In genomic region chr12:52582971-52583456, GRCh38 we compare ENCODE assay signal across 9 cellular contexts. TPM values are rescaled to one million over a fixed set of nuclear protein-coding genes. Genes with fewer than 3 reads are reported as not detected.
DNase-seq lines count a peak whose midpoint lies in the region; ATAC-seq and TF ChIP-seq lines count a peak whose summit lies in the region.
"Had no signal": no experiment of that assay in that cellular context is flagged by ENCODE, and none has a peak within 500 bp of the region (broad histone marks: within the 10 kb centered on the region; RNA-seq: fewer than 3 reads in every experiment).

No MANE protein-coding gene starts in this region.

- WGBS in gastroesophageal sphincter (ENCODE audit: low coverage in 1 of 2), 2 donors, result 15 to 27% methylated on average over 2 to 3 of the region's 7 CpGs
- WGBS in tibial nerve, 2 donors, result 15 to 21% methylated on average over 7 of the region's 7 CpGs

- H2AFZ ChIP-seq in osteoblast (ENCODE audit: low read length), result no peak overlapping the region

- no peaks in the 10 kb centered on the region for H4K20me1 ChIP-seq in osteoblast (ENCODE audit: insufficient read depth, low read length)

- no peak overlapping the region for H3K4me3 ChIP-seq in gastroesophageal sphincter
- no peak overlapping the region for H3K4me3 ChIP-seq in osteoblast (ENCODE audit: insufficient read depth, low read length)
- H3K4me3 ChIP-seq in tibial nerve, result no peak overlapping the region

- no peak overlapping the region for H3K4me2 ChIP-seq in osteoblast (ENCODE audit: insufficient read depth, low read length)

- TF ChIP-seq EP300 in gastroesophageal sphincter (IDR thresholded peaks at IDR 0.05) (no peak), tibial nerve (IDR thresholded peaks at IDR 0.05) (no peak)

- TF ChIP-seq POLR2A in gastroesophageal sphincter (IDR thresholded peaks at IDR 0.05) (no peak), tibial nerve (IDR thresholded peaks at IDR 0.05) (no peak)

- ATAC-seq in gastroesophageal sphincter, result peak; percentile 49

- H3K79me2 ChIP-seq in osteoblast (ENCODE audit: insufficient read depth, low read length), result no peaks in the 10 kb centered on the region

- H3K9me3 ChIP-seq in gastroesophageal sphincter (no peaks in the 10 kb centered on the region), osteoblast (ENCODE audit: low read depth, low read length) (no peaks in the 10 kb centered on the region), tibial nerve (no peaks in the 10 kb centered on the region)

- DNase-seq in DMS53 (lab: John Stamatoyannopoulos, UW) (peak; percentile 64), Kasumi-1 (lab: John Stamatoyannopoulos, UW) (peak; percentile 46 to 63), RPMI8226 (peak; percentile 72), osteoblast (ENCODE audit: insufficient read length, low spot score, missing footprints) (peak; percentile 98), tibial nerve (ENCODE audit: low spot score in 2 of 2) (peak; percentile 27 to 78), NCI-H187 (lab: John Stamatoyannopoulos, UW) (no peak)
- peak; percentile 39 for DNase-seq in activated gamma-delta T cell treated with anti-CD3 and anti-CD28 coated beads, Interleukin-2, amount 50 U/mL, for 16 hours (ENCODE audit: low read depth)

- no peak overlapping the region for H3K27ac ChIP-seq in gastroesophageal sphincter
- H3K27ac ChIP-seq in osteoblast (ENCODE audit: low read depth, low read length), result no peak overlapping the region
- no peak overlapping the region for H3K27ac ChIP-seq in tibial nerve

- H3K27me3 ChIP-seq in gastroesophageal sphincter (no peaks in the 10 kb centered on the region), osteoblast (ENCODE audit: insufficient read depth, low read length) (peaks cover 32% of the 10 kb centered on the region), tibial nerve (no peaks in the 10 kb centered on the region)

- TF ChIP-seq CTCF in gastroesophageal sphincter (IDR thresholded peaks at IDR 0.05) (peak; percentile 26 to 78 (median 69)), osteoblast (IDR thresholded peaks at IDR 0.05; ENCODE audit: extremely low read depth, low read depth, low read length) (peak; percentile 78), tibial nerve (IDR thresholded peaks at IDR 0.05) (peak; percentile 34 to 79 (median 56))

- H3K4me1 ChIP-seq in gastroesophageal sphincter, result no peaks in the 10 kb centered on the region
- H3K4me1 ChIP-seq in osteoblast (ENCODE audit: insufficient read depth, low read length), result no peaks in the 10 kb centered on the region
- H3K4me1 ChIP-seq in tibial nerve, result no peaks in the 10 kb centered on the region

- H3K36me3 ChIP-seq in gastroesophageal sphincter (no peaks in the 10 kb centered on the region), osteoblast (ENCODE audit: insufficient read depth, low read length) (no peaks in the 10 kb centered on the region), tibial nerve (no peaks in the 10 kb centered on the region)

RNA-seq across cellular contexts. Expression of gene KRT74, which starts 9.4 kb away (rescaled TPM):
- not detected for total RNA-seq in gastroesophageal sphincter
- total RNA-seq in osteoblast, result not detected in 2 replicates
- total RNA-seq in tibial nerve, result not detected
- total RNA-seq: T-helper 2 cell treated with Interferon-gamma antibody and Interleukin-4, amounts not matched to agents 100 ng/mL and 5 ng/mL, for 36 hours had no signal

RNA-seq across cellular contexts. Expression of gene KRT72, which starts 18.2 kb away (rescaled TPM):
- total RNA-seq in gastroesophageal sphincter (not detected), osteoblast (not detected in 2 replicates), tibial nerve (not detected)

RNA-seq across cellular contexts. Expression of gene KRT71, which starts 30.1 kb away (rescaled TPM):
- total RNA-seq in gastroesophageal sphincter (not detected), osteoblast (not detected in 2 replicates), tibial nerve (not detected)
- total RNA-seq: T-helper 2 cell treated with Interferon-gamma antibody and Interleukin-4, amounts not matched to agents 100 ng/mL and 5 ng/mL, for 36 hours had no signal

RNA-seq across cellular contexts. Expression of gene KRT73, which starts 35.3 kb away (rescaled TPM):
- not detected for total RNA-seq in gastroesophageal sphincter
- not detected in 2 replicates for total RNA-seq in osteoblast
- total RNA-seq in tibial nerve, result not detected

Comparison
In these comparisons a context has a peak if more than half of its experiments do, and no peak if none do; other contexts are left out.
1. DNase-seq: peak in DMS53 (single experiment), Kasumi-1 (2 of 2), RPMI8226 (single experiment), activated gamma-delta T cell treated with anti-CD3 and anti-CD28 coated beads, Interleukin-2, amount 50 U/mL, for 16 hours (single experiment), osteoblast (single experiment) and tibial nerve (2 of 2); none in NCI-H187 (0 of 2).
2. Peak in every context shown above with its lines, with median percentiles within 50 percentile points of each other: CTCF ChIP-seq.